Comparison of ENCODE assay signal across 10 cellular contexts in genomic region chr3:11514191-11514770, GRCh38.
DNase-seq lines count a peak whose midpoint lies in the region; ATAC-seq and TF ChIP-seq lines count a peak whose summit lies in the region.
"Had no signal": no experiment of that assay in that cellular context is flagged by ENCODE, and none has a peak within 500 bp of the region (broad histone marks: within the 10 kb centered on the region; RNA-seq: fewer than 3 reads in every experiment).

No MANE protein-coding gene starts in this region.

- H3K4me3 ChIP-seq in MG63: no peak overlapping the region
- no peak overlapping the region for H3K4me3 ChIP-seq in coronary artery
- H3K4me3 ChIP-seq in muscle layer of duodenum (ENCODE audit: low read depth in 1 of 2, low read length in 2 of 2): no peak overlapping the region
- no peak overlapping the region for H3K4me3 ChIP-seq in Karpas-422 (ENCODE audit: low read length)
- H3K4me3 ChIP-seq: ovary had no signal

- peaks cover 10 to 25% of the 10 kb centered on the region in 2 donors for H3K4me1 ChIP-seq in muscle layer of duodenum (ENCODE audit: control insufficient read depth in 1 of 2, insufficient read depth in 2 of 2, low read length in 2 of 2)
- peaks cover 8% of the 10 kb centered on the region for H3K4me1 ChIP-seq in Karpas-422 (ENCODE audit: low read length)

- TF ChIP-seq CTCF in coronary artery (IDR thresholded peaks at IDR 0.05): no peak

- H3K4me2 ChIP-seq in Karpas-422 (ENCODE audit: low read depth, low read length, poor library complexity, severe bottlenecking): no peak overlapping the region

- no peak overlapping the region for H2AFZ ChIP-seq in Karpas-422 (ENCODE audit: low read length)

- H3K9me2 ChIP-seq in Karpas-422 (replicated peaks; ENCODE audit: insufficient read depth, low read length): no peaks in the 10 kb centered on the region

- H3K27ac ChIP-seq in coronary artery (peak overlapping the region; percentile 17 to 79), muscle layer of duodenum (ENCODE audit: low read length) (peak overlapping the region; percentile 20), Karpas-422 (ENCODE audit: low read length) (no peak overlapping the region)

- H3K79me2 ChIP-seq in Karpas-422 (ENCODE audit: low read length): no peaks in the 10 kb centered on the region

- ATAC-seq in GM19351 (IDR thresholded peaks at IDR 0.05; ENCODE audit: unreplicated experiment): no peak

- in situ Hi-C loops in ACHN (cut with HindIII; ENCODE audit: low pct_ligation_motif_present, low pct_unique_long_range_greater_than_20kb, low sequenced_read_pairs): no loop called here

- H3K36me3 ChIP-seq in MG63: no peaks in the 10 kb centered on the region
- no peaks in the 10 kb centered on the region for H3K36me3 ChIP-seq in muscle layer of duodenum (ENCODE audit: control insufficient read depth in 1 of 2, insufficient read depth in 2 of 2, low read length in 2 of 2)
- H3K36me3 ChIP-seq in Karpas-422 (ENCODE audit: insufficient read depth, low read length): no peaks in the 10 kb centered on the region
- H3K36me3 ChIP-seq: ovary had no signal

- no peak overlapping the region for H3K9ac ChIP-seq in Karpas-422 (ENCODE audit: low read length)

- no peaks in the 10 kb centered on the region for H3K27me3 ChIP-seq in MG63
- no peaks in the 10 kb centered on the region for H3K27me3 ChIP-seq in muscle layer of duodenum (ENCODE audit: low read depth, low read length)
- H3K27me3 ChIP-seq in Karpas-422 (ENCODE audit: low read length): no peaks in the 10 kb centered on the region
- H3K27me3 ChIP-seq: ovary had no signal

- DNase-seq in ACHN (peak; percentile 37), MG63 (peak; percentile 79), coronary artery (ENCODE audit: low spot score) (no peak), iPS-NIHi7 (ENCODE audit: extremely low spot score) (no peak), Karpas-422 (no peak)
- DNase-seq in stimulated activated naive CD4-positive, alpha-beta T cell treated with Interleukin-2 at 50 U/mL for 16 hours (lab: John Stamatoyannopoulos, UW): no peak
- DNase-seq: activated T-cell treated with anti-CD3 and anti-CD28 coated beads, Interleukin-2, amount 50 U/mL, for 24 hours had no signal

- no peaks in the 10 kb centered on the region for H4K20me1 ChIP-seq in Karpas-422 (ENCODE audit: insufficient read depth, low read depth, low read length)

- H3K9me3 ChIP-seq in MG63 (no peaks in the 10 kb centered on the region), muscle layer of duodenum (ENCODE audit: control insufficient read depth in 1 of 2, low read length in 2 of 2) (no peaks in the 10 kb centered on the region), Karpas-422 (ENCODE audit: low read length) (no peaks in the 10 kb centered on the region)
- H3K9me3 ChIP-seq: ovary had no signal

Comparison
In these comparisons a context has a peak if more than half of its experiments do, and no peak if none do; other contexts are left out.
1. DNase-seq: peak in ACHN (single experiment) and MG63 (single experiment); none in coronary artery (single experiment), iPS-NIHi7 (single experiment), stimulated activated naive CD4-positive, alpha-beta T cell treated with Interleukin-2 at 50 U/mL for 16 hours (single experiment) and Karpas-422 (single experiment).